ENCODE assay signal across 21 cellular contexts in genomic region chr16:11893571-11893970, GRCh38.
"Had no signal": no experiment of that assay in that cellular context is flagged by ENCODE, and none has a peak within 500 bp of the region (broad histone marks: within the 10 kb centered on the region; RNA-seq: fewer than 3 reads in every experiment).

No MANE protein-coding gene starts in this region.

- H3K4me3 Mint-ChIP-seq: endodermal cell; naive thymus-derived CD8-positive, alpha-beta T cell; stimulated activated naive B cell treated with anti-CD40 and anti-IgM and Interleukin-4, amounts not matched to agents 10 μg/mL and 1 μg/mL and 100 μg/mL, for 72 hours had no signal

- DNase-seq: cerebellar nuclear complex; dermis blood vessel endothelial cell; endodermal cell; erythroblast; foreskin keratinocyte; kidney; left cardiac atrium; left ventricle myocardium inferior; mesenchymal stem cell; naive thymus-derived CD8-positive, alpha-beta T cell; psoas muscle; retina; spleen; stimulated activated CD4-positive, alpha-beta T cell treated with anti-CD3 and anti-CD28 coated beads, Interleukin-2, amount 100 ng/mL, for 24 hours; stimulated activated CD4-positive, alpha-beta T cell treated with anti-CD3 and anti-CD28 coated beads, Interleukin-4, amount 100 ng/mL, for 4 hours; stimulated activated naive B cell treated with anti-CD40 and anti-IgM and Interleukin-4, amounts not matched to agents 10 μg/mL and 1 μg/mL and 100 μg/mL, for 72 hours; stomach; substantia nigra; transverse colon had no signal

- H3K27ac Mint-ChIP-seq: endodermal cell; stimulated activated naive B cell treated with anti-CD40 and anti-IgM and Interleukin-4, amounts not matched to agents 10 μg/mL and 1 μg/mL and 100 μg/mL, for 72 hours had no signal

- H3K9me3 Mint-ChIP-seq: endodermal cell; naive thymus-derived CD8-positive, alpha-beta T cell; stimulated activated naive B cell treated with anti-CD40 and anti-IgM and Interleukin-4, amounts not matched to agents 10 μg/mL and 1 μg/mL and 100 μg/mL, for 72 hours had no signal

- ATAC-seq: foreskin keratinocyte; left cardiac atrium; naive thymus-derived CD8-positive, alpha-beta T cell; psoas muscle; sciatic nerve; stimulated activated naive B cell treated with anti-CD40 and anti-IgM and Interleukin-4, amounts not matched to agents 10 μg/mL and 1 μg/mL and 100 μg/mL, for 72 hours had no signal

- H3K4me1 Mint-ChIP-seq: endodermal cell had no signal

- H3K27me3 Mint-ChIP-seq: naive thymus-derived CD8-positive, alpha-beta T cell; stimulated activated naive B cell treated with anti-CD40 and anti-IgM and Interleukin-4, amounts not matched to agents 10 μg/mL and 1 μg/mL and 100 μg/mL, for 72 hours had no signal

- H3K9me3 ChIP-seq: left ventricle myocardium inferior, psoas muscle, spleen, stomach, thoracic aorta, transverse colon had no signal
